ENCODE assay signal across 14 cellular contexts in the genomic region with DNA sequence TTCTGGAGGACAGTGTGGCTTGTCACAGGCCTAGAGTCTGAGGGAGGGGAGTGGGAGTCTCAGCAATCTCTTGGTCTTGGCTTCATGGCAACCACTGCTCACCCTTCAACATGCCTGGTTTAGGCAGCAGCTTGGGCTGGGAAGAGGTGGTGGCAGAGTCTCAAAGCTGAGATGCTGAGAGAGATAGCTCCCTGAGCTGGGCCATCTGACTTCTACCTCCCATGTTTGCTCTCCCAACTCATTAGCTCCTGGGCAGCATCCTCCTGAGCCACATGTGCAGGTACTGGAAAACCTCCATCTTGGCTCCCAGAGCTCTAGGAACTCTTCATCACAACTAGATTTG. TPM values are rescaled to one million over a fixed set of nuclear protein-coding genes. Genes with fewer than 3 reads are reported as not detected.
DNase-seq lines count a peak whose midpoint lies in the region; ATAC-seq and TF ChIP-seq lines count a peak whose summit lies in the region.
"Had no signal": no experiment of that assay in that cellular context is flagged by ENCODE, and none has a peak within 500 bp of the region (broad histone marks: within the 10 kb centered on the region; RNA-seq: fewer than 3 reads in every experiment).

No MANE protein-coding gene starts in this region.

- peaks cover 64% of the 10 kb centered on the region for H3K36me3 ChIP-seq in CD4-positive, CD25-positive, alpha-beta regulatory T cell (ENCODE audit: control insufficient read depth, insufficient read depth, low read length)
- H3K36me3 ChIP-seq in Peyer's patch (peaks cover 0 to 87% (median 0%) of the 10 kb centered on the region in 3 donors), sigmoid colon (peaks cover 25 to 85% (median 37%) of the 10 kb centered on the region in 4 donors), MM.1S (replicated peaks; ENCODE audit: insufficient read depth, low read length) (peaks cover 4% of the 10 kb centered on the region; the same call in 1 of the 2 replicates)
- H3K36me3 ChIP-seq in effector memory CD4-positive, alpha-beta T cell (ENCODE audit: control insufficient read depth, insufficient read depth, low read length): peaks cover 51% of the 10 kb centered on the region

- H3K27me3 Mint-ChIP-seq in CD4-positive, CD25-positive, alpha-beta regulatory T cell: no peaks in the 10 kb centered on the region

- TF ChIP-seq POLR2A in Peyer's patch (IDR thresholded peaks at IDR 0.05) (no peak), sigmoid colon (IDR thresholded peaks at IDR 0.05) (no peak)

- peak overlapping the region; percentile 65 to 95 (median 87) for H3K4me3 Mint-ChIP-seq in CD4-positive, CD25-positive, alpha-beta regulatory T cell

- H3K79me2 ChIP-seq in MM.1S (ENCODE audit: low read length): no peaks in the 10 kb centered on the region
- H3K79me2 ChIP-seq: parathyroid adenoma had no signal

- H3F3A ChIP-seq in MM.1S (ENCODE audit: insufficient read depth, low read length): no peaks in the 10 kb centered on the region

- H3K9me3 Mint-ChIP-seq in CD4-positive, CD25-positive, alpha-beta regulatory T cell: peaks cover 0 to 1% (median 0%) of the 10 kb centered on the region in 7 donors

- H3K4me2 ChIP-seq in MM.1S (ENCODE audit: low read depth, low read length): no peak overlapping the region

- H3K9me2 ChIP-seq in MM.1S (replicated peaks; ENCODE audit: insufficient read depth, low read length): no peaks in the 10 kb centered on the region

- ATAC-seq in CD4-positive, CD25-positive, alpha-beta regulatory T cell (ENCODE audit: low read depth in 2 of 2): no peak

- peaks cover 86% of the 10 kb centered on the region for H3K4me1 ChIP-seq in CD4-positive, CD25-positive, alpha-beta regulatory T cell (ENCODE audit: control insufficient read depth, insufficient read depth, low read length, poor library complexity, severe bottlenecking)
- H3K4me1 ChIP-seq in Peyer's patch (peaks cover under 1 to 11% (median 2%) of the 10 kb centered on the region in 4 donors), sigmoid colon (peaks cover 0 to under 1% (median under 1%) of the 10 kb centered on the region in 4 donors), MM.1S (ENCODE audit: low read length) (no peaks in the 10 kb centered on the region)
- H3K4me1 ChIP-seq in effector memory CD4-positive, alpha-beta T cell (ENCODE audit: control insufficient read depth, insufficient read depth, low read length, poor library complexity, severe bottlenecking): peaks cover 68% of the 10 kb centered on the region

- H3K27ac Mint-ChIP-seq in CD4-positive, CD25-positive, alpha-beta regulatory T cell: peak overlapping the region; percentile 99

- H2AFZ ChIP-seq in MM.1S (ENCODE audit: low read length): no peak overlapping the region
- H2AFZ ChIP-seq: parathyroid adenoma had no signal

- TF ChIP-seq EP300 in sigmoid colon (IDR thresholded peaks at IDR 0.05): no peak

- no peaks in the 10 kb centered on the region for H4K20me1 ChIP-seq in MM.1S (ENCODE audit: insufficient read depth, low read length)

- TF ChIP-seq CTCF in Peyer's patch (IDR thresholded peaks at IDR 0.05) (no peak), sigmoid colon (IDR thresholded peaks at IDR 0.05) (no peak), MM.1S (IDR thresholded peaks at IDR 0.05; ENCODE audit: low read length) (no peak)

- H3K27ac ChIP-seq in CD4-positive, CD25-positive, alpha-beta regulatory T cell (ENCODE audit: insufficient read depth, low read length, poor library complexity, severe bottlenecking): peak overlapping the region; percentile 80
- H3K27ac ChIP-seq in Peyer's patch (peak overlapping the region; percentile 57 to 71 (median 68)), sigmoid colon (no peak overlapping the region), MM.1S (ENCODE audit: low read length) (no peak overlapping the region)
- peak overlapping the region; percentile 67 for H3K27ac ChIP-seq in effector memory CD4-positive, alpha-beta T cell (ENCODE audit: insufficient read depth, low read length, poor library complexity, severe bottlenecking)
- H3K27ac ChIP-seq: C4-2B, parathyroid adenoma, thoracic aorta had no signal

- no peaks in the 10 kb centered on the region for H3K9me3 ChIP-seq in CD4-positive, CD25-positive, alpha-beta regulatory T cell (ENCODE audit: control insufficient read depth in 2 of 2, low read length in 2 of 2)
- H3K9me3 ChIP-seq in Peyer's patch (no peaks in the 10 kb centered on the region), sigmoid colon (no peaks in the 10 kb centered on the region), MM.1S (replicated peaks; ENCODE audit: insufficient read depth, low read length) (no peaks in the 10 kb centered on the region)
- H3K9me3 ChIP-seq in effector memory CD4-positive, alpha-beta T cell (ENCODE audit: control insufficient read depth, low read length): no peaks in the 10 kb centered on the region
- H3K9me3 ChIP-seq: thoracic aorta had no signal

- intact Hi-C loops in sigmoid colon (cut with DNase I): no loop called here

- peaks cover 64% of the 10 kb centered on the region for H3K36me3 Mint-ChIP-seq in CD4-positive, CD25-positive, alpha-beta regulatory T cell

- no peak overlapping the region for H3K9ac ChIP-seq in MM.1S (ENCODE audit: low read length)
- H3K9ac ChIP-seq: parathyroid adenoma had no signal

- no peak for DNase-seq in CD4-positive, CD25-positive, alpha-beta regulatory T cell
- DNase-seq in Peyer's patch (peak in 1 of 3 donors; percentile 50), sigmoid colon (peak; percentile 37), MM.1S (no peak), GM03348 (ENCODE audit: low spot score) (no peak)
- DNase-seq in effector memory CD4-positive, alpha-beta T cell: no peak
- DNase-seq in stimulated activated naive CD4-positive, alpha-beta T cell treated with Interleukin-2 at 50 U/mL for 16 hours (lab: John Stamatoyannopoulos, UW): no peak
- DNase-seq: activated CD8-positive, alpha-beta memory T cell treated with anti-CD3 and anti-CD28 coated beads, Interleukin-2, amount 50 U/mL, for 48 hours; foreskin melanocyte; midbrain; NCI-H2081 treated with DMSO at 0.1 percent for 48 hours had no signal

- H3K4me3 ChIP-seq in CD4-positive, CD25-positive, alpha-beta regulatory T cell (ENCODE audit: low read depth, low read length): peak overlapping the region; percentile 72
- H3K4me3 ChIP-seq in Peyer's patch: no peak overlapping the region
- H3K4me3 ChIP-seq in effector memory CD4-positive, alpha-beta T cell (ENCODE audit: insufficient read depth, low read depth, low read length, poor library complexity, severe bottlenecking): no peak overlapping the region
- no peak overlapping the region for H3K4me3 ChIP-seq in sigmoid colon
- no peak overlapping the region for H3K4me3 ChIP-seq in MM.1S (ENCODE audit: low read length)
- H3K4me3 ChIP-seq: thoracic aorta had no signal

- H3K27me3 ChIP-seq in CD4-positive, CD25-positive, alpha-beta regulatory T cell (ENCODE audit: control insufficient read depth, insufficient read depth, low read length): no peaks in the 10 kb centered on the region
- H3K27me3 ChIP-seq in Peyer's patch: no peaks in the 10 kb centered on the region
- H3K27me3 ChIP-seq in effector memory CD4-positive, alpha-beta T cell (replicated peaks; ENCODE audit: control insufficient read depth, insufficient read depth, low read length, poor library complexity, severe bottlenecking): no peaks in the 10 kb centered on the region
- H3K27me3 ChIP-seq in sigmoid colon: no peaks in the 10 kb centered on the region
- no peaks in the 10 kb centered on the region for H3K27me3 ChIP-seq in MM.1S (replicated peaks; ENCODE audit: insufficient read depth, low read length)

- H3K4me1 Mint-ChIP-seq in CD4-positive, CD25-positive, alpha-beta regulatory T cell: peaks cover 27 to 96% (median 64%) of the 10 kb centered on the region in 4 donors

RNA-seq across cellular contexts. Expression of a gene that starts 13.0 kb away (rescaled TPM):
- 534 TPM for total RNA-seq in CD4-positive, CD25-positive, alpha-beta regulatory T cell
- polyA plus RNA-seq in CD4-positive, CD25-positive, alpha-beta regulatory T cell: 100 to 1,000 TPM; 425 to 700 (median 557) TPM
- total RNA-seq in Peyer's patch: 10 to 100 TPM; 23.7 to 60.2 (median 30.7) TPM
- total RNA-seq in sigmoid colon: 10 to 100 TPM; 32.4 to 55.0 (median 50.3) TPM
- 10 to 100 TPM in 1 of 3 donors, 1 to 10 TPM in 2; 5.8 to 87.6 (median 6.0) TPM for polyA plus RNA-seq in sigmoid colon

Comparison
In these comparisons a context has a peak if more than half of its experiments do, and no peak if none do; other contexts are left out.
1. H3K27ac ChIP-seq: peak in CD4-positive, CD25-positive, alpha-beta regulatory T cell (single experiment), Peyer's patch (4 of 4) and effector memory CD4-positive, alpha-beta T cell (single experiment); none in sigmoid colon (0 of 4) and MM.1S (single experiment).